8 cellular contexts compared by ENCODE assay signal in genomic region chr6:109095821-109096084, GRCh38. TPM values are rescaled to one million over a fixed set of nuclear protein-coding genes. Genes with fewer than 3 reads are reported as not detected.
DNase-seq lines count a peak whose midpoint lies in the region; ATAC-seq, FAIRE-seq and TF ChIP-seq lines count a peak whose summit lies in the region.

No MANE protein-coding gene starts in this region.

- no peaks in the 10 kb centered on the region for H3K27me3 Mint-ChIP-seq in CD8-positive, alpha-beta memory T cell
- no peaks in the 10 kb centered on the region for H3K27me3 Mint-ChIP-seq in osteocyte (ENCODE audit: unreplicated experiment)

- peaks cover 0 to 14% (median 5%) of the 10 kb centered on the region in 3 donors for H3K36me3 Mint-ChIP-seq in CD8-positive, alpha-beta memory T cell
- peaks cover 4% of the 10 kb centered on the region for H3K36me3 Mint-ChIP-seq in osteocyte (ENCODE audit: unreplicated experiment)

- TF ChIP-seq CTCF in OCI-LY3 (IDR thresholded peaks at IDR 0.05; ENCODE audit: low read depth, low read length), result no peak
- no peak for TF ChIP-seq CTCF in endothelial cell of umbilical vein (IDR thresholded peaks at IDR 0.05; ENCODE audit: extremely low read depth in 1 of 2, insufficient read depth in 1 of 2, low read depth in 1 of 2, low read length in 2 of 2)
- no peak for TF ChIP-seq CTCF in osteocyte (IDR thresholded peaks at IDR 0.05)

- peak overlapping the region; percentile 95 for H3K4me3 ChIP-seq in CD8-positive, alpha-beta memory T cell (ENCODE audit: low read length)
- peak overlapping the region; percentile 96 for H3K4me3 ChIP-seq in OCI-LY3 (ENCODE audit: low read length)
- peak overlapping the region; percentile 68 to 94 (median 84) for H3K4me3 ChIP-seq in endothelial cell of umbilical vein (replicated peaks in 1 of 3; ENCODE audit: insufficient read depth in 1 of 3, low read depth in 1 of 3, low read length in 3 of 3)

- peak overlapping the region in 7 of 8 donors; percentile 98 to 99 (median 99) for H3K27ac Mint-ChIP-seq in CD8-positive, alpha-beta memory T cell
- peak overlapping the region; percentile 100 for H3K27ac Mint-ChIP-seq in osteocyte (ENCODE audit: unreplicated experiment)

- no peak for DNase-seq in CD8-positive, alpha-beta memory T cell
- no peak for DNase-seq in endothelial cell of umbilical vein (ENCODE audit: low read depth, low spot score)
- no peak for DNase-seq in osteocyte (ENCODE audit: extremely low spot score, unreplicated experiment)
- no peak for DNase-seq in OCI-M1 (lab: John Stamatoyannopoulos, UW)
- no peak for DNase-seq in HuH-7.5 (ENCODE audit: low spot score)
- DNase-seq in NCI-H1694 (lab: John Stamatoyannopoulos, UW), result no peak

- CTCF ChIA-PET in CD8-positive, alpha-beta memory T cell (lab: Charles Lee), result interaction anchor here (2.0 to 3.3 kb wide), 3 partner anchors 23 to 287 kb away, joined by 6 to 21 read pairs (median 14); partner anchors contain the start of gene CD164
- CTCF ChIA-PET in endothelial cell of umbilical vein (lab: Charles Lee), result interaction anchor here (3.1 kb wide), 1 partner anchor 203 kb away, joined by 12 read pairs; no protein-coding TSS in a partner anchor

- H3K9me3 Mint-ChIP-seq in CD8-positive, alpha-beta memory T cell, result no peaks in the 10 kb centered on the region
- no peaks in the 10 kb centered on the region for H3K9me3 Mint-ChIP-seq in osteocyte (ENCODE audit: unreplicated experiment)

- H3K9me3 ChIP-seq in CD8-positive, alpha-beta memory T cell (ENCODE audit: low read length), result no peaks in the 10 kb centered on the region
- H3K9me3 ChIP-seq in OCI-LY3 (ENCODE audit: insufficient read depth, low read length) (no peaks in the 10 kb centered on the region), endothelial cell of umbilical vein (replicated peaks; ENCODE audit: control insufficient read depth, insufficient read depth, low read length) (no peaks in the 10 kb centered on the region)

- no peaks in the 10 kb centered on the region for H3K36me3 ChIP-seq in CD8-positive, alpha-beta memory T cell (ENCODE audit: insufficient read depth, low read length)
- H3K36me3 ChIP-seq in OCI-LY3 (replicated peaks; ENCODE audit: low read depth, low read length), result no peaks in the 10 kb centered on the region
- H3K36me3 ChIP-seq in endothelial cell of umbilical vein (ENCODE audit: control insufficient read depth in 2 of 2, extremely low read depth in 1 of 2, insufficient read depth in 2 of 2, low read length in 2 of 2), result no peaks in the 10 kb centered on the region

- H3K4me1 ChIP-seq in CD8-positive, alpha-beta memory T cell (ENCODE audit: insufficient read depth, low read length), result peaks cover 33% of the 10 kb centered on the region
- H3K4me1 ChIP-seq in OCI-LY3 (ENCODE audit: low read length) (peaks cover 15% of the 10 kb centered on the region), endothelial cell of umbilical vein (ENCODE audit: control insufficient read depth, extremely low read depth, insufficient read depth, low read length) (peaks cover 27% of the 10 kb centered on the region)

- POLR2A ChIA-PET in CD8-positive, alpha-beta memory T cell (lab: Charles Lee), result interaction anchor here (0.5 to 3.2 kb wide), 7 partner anchors 86 to 1379 kb away, joined by 3 to 48 read pairs (median 6); partner anchors contain the start of genes ARMC2, CD164, FOXO3 and SNX3
- POLR2A ChIA-PET in endothelial cell of umbilical vein (lab: Charles Lee), result no interaction called here

- peak overlapping the region; percentile 97 for H3K9ac ChIP-seq in OCI-LY3 (ENCODE audit: low read length)
- H3K9ac ChIP-seq in endothelial cell of umbilical vein (replicated peaks; ENCODE audit: extremely low read depth, insufficient read depth, low read length), result peak overlapping the region; percentile 94

- no peaks in the 10 kb centered on the region for H3K9me1 ChIP-seq in endothelial cell of umbilical vein (replicated peaks; ENCODE audit: control insufficient read depth, extremely low read depth, insufficient read depth, low read length)

- no TSS peak for BruUV-seq in endothelial cell of umbilical vein (replicated peaks; lab: Mats Ljungman, UMichigan)

- peak; percentile 8 for FAIRE-seq in endothelial cell of umbilical vein (lab: Jason Lieb, UNC)

- peak overlapping the region; percentile 92 to 96 (median 93) for H3K4me3 Mint-ChIP-seq in CD8-positive, alpha-beta memory T cell
- H3K4me3 Mint-ChIP-seq in osteocyte (ENCODE audit: unreplicated experiment), result peak overlapping the region; percentile 95

- dilution Hi-C loops in endothelial cell of umbilical vein (cut with MboI; ENCODE audit: extremely low pct_ligation_motif_present, low sequenced_read_pairs), result no loop called here

- ATAC-seq in HG03520 (IDR thresholded peaks at IDR 0.05; ENCODE audit: unreplicated experiment), result no peak

- H2AFZ ChIP-seq in OCI-LY3 (ENCODE audit: low read depth, low read length), result peak overlapping the region; percentile 86
- peak overlapping the region; percentile 93 for H2AFZ ChIP-seq in endothelial cell of umbilical vein (ENCODE audit: low read depth, low read length)

- peak overlapping the region; percentile 98 for H3K27ac ChIP-seq in CD8-positive, alpha-beta memory T cell (ENCODE audit: low read depth, low read length)
- H3K27ac ChIP-seq in OCI-LY3 (ENCODE audit: low read length) (no peak overlapping the region), endothelial cell of umbilical vein (ENCODE audit: insufficient read depth, low read depth, low read length) (peak overlapping the region; percentile 92)

- peak overlapping the region; percentile 89 for H3K4me2 ChIP-seq in OCI-LY3 (ENCODE audit: low read length)
- peak overlapping the region; percentile 97 for H3K4me2 ChIP-seq in endothelial cell of umbilical vein (ENCODE audit: insufficient read depth, low read length)

- H4K20me1 ChIP-seq in OCI-LY3 (ENCODE audit: insufficient read depth, low read length) (no peaks in the 10 kb centered on the region), endothelial cell of umbilical vein (replicated peaks; ENCODE audit: control insufficient read depth, extremely low read depth, insufficient read depth, low read length) (no peaks in the 10 kb centered on the region)

- H3K4me1 Mint-ChIP-seq in CD8-positive, alpha-beta memory T cell, result peaks cover 44 to 53% (median 49%) of the 10 kb centered on the region in 3 donors
- peaks cover 38% of the 10 kb centered on the region for H3K4me1 Mint-ChIP-seq in osteocyte (ENCODE audit: unreplicated experiment)

- TF ChIP-seq POLR2A in endothelial cell of umbilical vein (IDR thresholded peaks at IDR 0.05; ENCODE audit: low read depth, low read length), result no peak

- intact Hi-C loops in endothelial cell of umbilical vein (cut with micrococcal nuclease), result loop anchor here (1.0 to 10.0 kb wide), 6 partner anchors 86 to 1859 kb away; partner anchors contain the start of genes CD164, GTF3C6, PPIL6 and SEC63

- H3K27me3 ChIP-seq in CD8-positive, alpha-beta memory T cell (ENCODE audit: insufficient read depth, low read length, poor library complexity, severe bottlenecking), result no peaks in the 10 kb centered on the region
- H3K27me3 ChIP-seq in OCI-LY3 (ENCODE audit: low read depth, low read length) (no peaks in the 10 kb centered on the region), endothelial cell of umbilical vein (ENCODE audit: control insufficient read depth in 2 of 2, insufficient read depth in 2 of 2, low read length in 2 of 2) (no peaks in the 10 kb centered on the region)

- H3K79me2 ChIP-seq in OCI-LY3 (ENCODE audit: low read length) (no peaks in the 10 kb centered on the region), endothelial cell of umbilical vein (ENCODE audit: control insufficient read depth, insufficient read depth, low read length) (peaks cover 49% of the 10 kb centered on the region)

TF ChIP-seq in endothelial cell of umbilical vein, 7 proteins besides CTCF, POLR2A, EP300 and RAD21:
- TF ChIP-seq, protein P1, sequence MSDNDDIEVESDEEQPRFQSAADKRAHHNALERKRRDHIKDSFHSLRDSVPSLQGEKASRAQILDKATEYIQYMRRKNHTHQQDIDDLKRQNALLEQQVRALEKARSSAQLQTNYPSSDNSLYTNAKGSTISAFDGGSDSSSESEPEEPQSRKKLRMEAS (IDR thresholded peaks at IDR 0.05; ENCODE audit: insufficient read depth, insufficient read length), result no peak
- TF ChIP-seq GATA2 (IDR thresholded peaks at IDR 0.05; ENCODE audit: insufficient read depth, insufficient read length, low read depth, low read length), result no peak
- no peak for TF ChIP-seq MYC (IDR thresholded peaks at IDR 0.05; ENCODE audit: low read depth, low read length)
- no peak for TF ChIP-seq FOS (IDR thresholded peaks at IDR 0.05; ENCODE audit: borderline replicate concordance, insufficient read depth, low read length)
- no peak for TF ChIP-seq JUN (IDR thresholded peaks at IDR 0.05; ENCODE audit: borderline replicate concordance, insufficient read depth, insufficient read length, low read depth)
- TF ChIP-seq POLR2AphosphoS5 (IDR thresholded peaks at IDR 0.05; ENCODE audit: insufficient read depth, low read depth, low read length), result no peak
- no peak for TF ChIP-seq EZH2 (IDR thresholded peaks at IDR 0.05; ENCODE audit: borderline replicate concordance, low read depth, low read length, severe bottlenecking)

RNA-seq across cellular contexts. Expression of gene CEP57L1, which starts 0.4 kb away (rescaled TPM):
- total RNA-seq in CD8-positive, alpha-beta memory T cell, result 10 to 100 TPM; 18.6 to 19.1 TPM
- polyA plus RNA-seq in CD8-positive, alpha-beta memory T cell, result 7.8 TPM
- total RNA-seq in endothelial cell of umbilical vein, result 20.9 and 21.0 TPM in 2 replicates
- polyA plus RNA-seq in endothelial cell of umbilical vein, result 7.4 and 7.8 TPM in 2 replicates
- polyA plus RNA-seq in endothelial cell of umbilical vein (2011; cell fraction: cytosol; rRNA removed), result 14.0 and 15.7 TPM in 2 replicates
- 21.3 and 22.3 TPM in 2 replicates for polyA plus RNA-seq in endothelial cell of umbilical vein (2011; cell fraction: nucleus; rRNA removed)
- polyA plus RNA-seq in endothelial cell of umbilical vein (2012), result 14.1 and 20.6 TPM in 2 replicates
- 7.2 and 8.4 TPM in 2 replicates for polyA minus RNA-seq in endothelial cell of umbilical vein
- 16.1 TPM for polyA minus RNA-seq in endothelial cell of umbilical vein (2011; cell fraction: cytosol; rRNA and poly(A)+ RNA removed)
- 13.6 and 30.2 TPM in 2 replicates for polyA minus RNA-seq in endothelial cell of umbilical vein (2011; cell fraction: nucleus; rRNA and poly(A)+ RNA removed)
- 11.0 and 13.2 TPM in 2 replicates for total RNA-seq in osteocyte

RNA-seq across cellular contexts. Expression of gene SESN1, which starts 1.1 kb away (rescaled TPM):
- total RNA-seq in CD8-positive, alpha-beta memory T cell, result 10 to 100 TPM; 20.2 to 22.0 TPM
- polyA plus RNA-seq in CD8-positive, alpha-beta memory T cell, result 39.2 TPM
- total RNA-seq in endothelial cell of umbilical vein (15.6 and 17.3 TPM in 2 replicates), osteocyte (9.4 and 13.2 TPM in 2 replicates)
- polyA plus RNA-seq in endothelial cell of umbilical vein, result 6.4 and 7.1 TPM in 2 replicates
- polyA plus RNA-seq in endothelial cell of umbilical vein (2011; cell fraction: cytosol; rRNA removed), result 5.9 and 7.1 TPM in 2 replicates
- polyA plus RNA-seq in endothelial cell of umbilical vein (2011; cell fraction: nucleus; rRNA removed), result 23.8 and 27.5 TPM in 2 replicates
- 16.4 and 20.7 TPM in 2 replicates for polyA plus RNA-seq in endothelial cell of umbilical vein (2012)
- polyA minus RNA-seq in endothelial cell of umbilical vein, result 15.4 and 18.4 TPM in 2 replicates
- 3.9 TPM for polyA minus RNA-seq in endothelial cell of umbilical vein (2011; cell fraction: cytosol; rRNA and poly(A)+ RNA removed)
- 34.8 and 45.5 TPM in 2 replicates for polyA minus RNA-seq in endothelial cell of umbilical vein (2011; cell fraction: nucleus; rRNA and poly(A)+ RNA removed)
